Comparison of ENCODE assay signal across 33 cellular contexts in the genomic region with DNA sequence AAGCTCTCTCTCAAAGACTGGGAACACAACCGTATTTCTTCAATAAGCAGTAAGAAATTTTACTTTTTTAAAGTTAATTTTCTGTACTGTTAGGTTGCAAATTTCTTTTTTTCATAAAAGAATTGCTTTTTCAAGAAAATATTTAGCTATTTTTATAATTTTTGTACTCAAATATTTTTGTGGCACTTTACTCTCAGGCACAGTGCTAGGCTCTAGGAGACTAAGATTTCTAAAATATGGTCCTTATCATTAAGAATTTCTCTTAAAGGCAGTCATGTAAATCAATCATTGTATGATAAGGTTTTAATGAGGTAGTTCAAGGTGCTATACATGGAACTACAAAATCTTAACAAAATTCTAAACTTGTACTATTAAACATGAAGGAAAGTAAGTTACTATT.
"Had no signal": no experiment of that assay in that cellular context is flagged by ENCODE, and none has a peak within 500 bp of the region (broad histone marks: within the 10 kb centered on the region; RNA-seq: fewer than 3 reads in every experiment).

No MANE protein-coding gene starts in this region.

- H3K36me3 ChIP-seq: adrenal gland, brain microvascular endothelial cell, breast epithelium had no signal

- H3K27ac ChIP-seq: adrenal gland, ascending aorta, body of pancreas, brain microvascular endothelial cell, breast epithelium, cardiac muscle cell had no signal

- DNase-seq: activated effector memory CD4-positive, alpha-beta T cell treated with anti-CD3 and anti-CD28 coated beads, Interleukin-2, amount 50 U/mL, for 16 hours; activated effector memory CD4-positive, alpha-beta T cell treated with Interleukin-2 at 50 U/mL for 16 hours; activated gamma-delta T cell; activated gamma-delta T cell treated with Interleukin-2 at 50 U/mL for 16 hours; activated naive CD4-positive, alpha-beta T cell; activated naive CD4-positive, alpha-beta T cell treated with anti-CD3 and anti-CD28 coated beads for 36 hours; activated naive CD4-positive, alpha-beta T cell treated with anti-CD3 and anti-CD28 coated beads, Interleukin-2, amount 10 ng/mL, durations not matched to agents 7 days and 5 days; activated naive CD4-positive, alpha-beta T cell treated with anti-CD3 and anti-CD28 coated beads, Interleukin-2, amount 50 U/mL, for 16 hours; activated naive CD4-positive, alpha-beta T cell treated with Interleukin-2 at 50 U/mL for 16 hours; activated naive CD8-positive, alpha-beta T cell treated with anti-CD3 and anti-CD28 coated beads for 36 hours; activated naive CD8-positive, alpha-beta T cell treated with anti-CD3 and anti-CD28 coated beads, Interleukin-2, amount 10 ng/mL, durations not matched to agents 7 days and 5 days; activated naive CD8-positive, alpha-beta T cell treated with anti-CD3 and anti-CD28 coated beads, Interleukin-2, amount 50 U/mL, for 24 hours; activated T-cell treated with anti-CD3 and anti-CD28 coated beads, Interleukin-2, amount 50 U/mL, for 24 hours; activated T-cell treated with anti-CD3 and anti-CD28 coated beads, Interleukin-2, amount 50 U/mL, for 4 hours; activated T-cell treated with anti-CD3 and anti-CD28 coated beads, Interleukin-2, amount 50 U/mL, for 48 hours; activated T-cell treated with anti-CD3 and anti-CD28 coated beads, Interleukin-2, amount 50 U/mL, for 72 hours; adrenal gland; amniotic stem cell; amygdala; anterior cingulate cortex; aorta; body of pancreas; brain microvascular endothelial cell; caudate nucleus; central memory CD4-positive, alpha-beta T cell; cerebellar nuclear complex had no signal

- ATAC-seq: activated naive CD4-positive, alpha-beta T cell treated with anti-CD3 and anti-CD28 coated beads, Interleukin-2, amount 50 U/mL, for 72 hours; activated naive CD8-positive, alpha-beta T cell treated with anti-CD3 and anti-CD28 coated beads, Interleukin-2, amount 50 U/mL, for 24 hours; activated T-cell treated with anti-CD3 and anti-CD28 coated beads, Interleukin-2, amount 50 U/mL, for 4 hours; activated T-cell treated with anti-CD3 and anti-CD28 coated beads, Interleukin-2, amount 50 U/mL, for 72 hours; activated T-helper 17 cell treated with anti-CD3 and anti-CD28 coated beads, Interleukin-2, amount 50 U/mL, for 72 hours; body of pancreas had no signal

- H3K27me3 ChIP-seq: adrenal gland, ascending aorta, body of pancreas, brain microvascular endothelial cell, breast epithelium, cardiac muscle cell had no signal

- H3K4me3 ChIP-seq: adrenal gland, ascending aorta, body of pancreas, breast epithelium, cardiac muscle cell had no signal

- H3K4me1 ChIP-seq: adrenal gland, breast epithelium had no signal

- H3K9me3 ChIP-seq: ascending aorta, body of pancreas, breast epithelium had no signal

- FAIRE-seq: astrocyte, bronchial epithelial cell had no signal
